ENCODE assay signal across 33 cellular contexts in genomic region chr2:177741866-177742265, GRCh38.
"Had no signal": no experiment of that assay in that cellular context is flagged by ENCODE, and none has a peak within 500 bp of the region (broad histone marks: within the 10 kb centered on the region; RNA-seq: fewer than 3 reads in every experiment).

No MANE protein-coding gene starts in this region.

- H3K4me3 ChIP-seq: adrenal gland, body of pancreas, breast epithelium had no signal

- FAIRE-seq: astrocyte, TTC549 had no signal

- H3K36me3 ChIP-seq: adrenal gland, brain microvascular endothelial cell, breast epithelium had no signal

- H3K4me1 ChIP-seq: body of pancreas, breast epithelium had no signal

- ATAC-seq: activated CD8-positive, alpha-beta T cell treated with anti-CD3 and anti-CD28 coated beads for 36 hours; activated naive CD4-positive, alpha-beta T cell treated with anti-CD3 and anti-CD28 coated beads, Interleukin-2, amount 50 U/mL, for 72 hours; activated T-cell treated with anti-CD3 and anti-CD28 coated beads, Interleukin-2, amount 50 U/mL, for 4 hours; activated T-cell treated with anti-CD3 and anti-CD28 coated beads, Interleukin-2, amount 50 U/mL, for 72 hours; activated T-helper 17 cell treated with anti-CD3 and anti-CD28 coated beads, Interleukin-2, amount 50 U/mL, for 72 hours; body of pancreas had no signal

- DNase-seq: activated B cell treated with CpG ODN at 0.5 μM for 24 hours; activated CD4-positive, alpha-beta memory T cell treated with anti-CD3 and anti-CD28 coated beads for 36 hours; activated CD4-positive, alpha-beta T cell treated with anti-CD3 and anti-CD28 coated beads for 4 hours; activated CD4-positive, alpha-beta T cell treated with anti-CD3 and anti-CD28 coated beads, Interleukin-2, amount 10 ng/mL, durations not matched to agents 24 days and 14 days; activated CD4-positive, alpha-beta T cell treated with anti-CD3 and anti-CD28 coated beads, Interleukin-2, amount 50 U/mL, for 1 hour; activated CD4-positive, alpha-beta T cell treated with anti-CD3 and anti-CD28 coated beads, Interleukin-2, amount 50 U/mL, for 4 hours; activated CD4-positive, CD25-positive, alpha-beta regulatory T cell treated with anti-CD3 and anti-CD28 coated beads, Interleukin-2, amount 50 U/mL, for 72 hours; activated CD8-positive, alpha-beta memory T cell treated with anti-CD3 and anti-CD28 coated beads, Interleukin-2, amount 50 U/mL, for 4 hours; activated CD8-positive, alpha-beta T cell treated with anti-CD3 and anti-CD28 coated beads for 36 hours; activated effector memory CD4-positive, alpha-beta T cell treated with anti-CD3 and anti-CD28 coated beads, Interleukin-2, amount 50 U/mL, for 16 hours; activated gamma-delta T cell treated with Interleukin-2 at 50 U/mL for 16 hours; activated naive CD4-positive, alpha-beta T cell; activated naive CD4-positive, alpha-beta T cell treated with anti-CD3 and anti-CD28 coated beads for 36 hours; activated naive CD4-positive, alpha-beta T cell treated with anti-CD3 and anti-CD28 coated beads, Interleukin-2, amount 50 U/mL, for 16 hours; activated naive CD8-positive, alpha-beta T cell treated with anti-CD3 and anti-CD28 coated beads for 36 hours; activated T-cell treated with anti-CD3 and anti-CD28 coated beads for 4 hours; activated T-cell treated with anti-CD3 and anti-CD28 coated beads, Interleukin-2, amount 50 U/mL, for 1 hour; activated T-cell treated with anti-CD3 and anti-CD28 coated beads, Interleukin-2, amount 50 U/mL, for 4 hours; activated T-cell treated with anti-CD3 and anti-CD28 coated beads, Interleukin-2, amount 50 U/mL, for 72 hours; adrenal gland; amniotic stem cell; aorta; body of pancreas; brain microvascular endothelial cell; central memory CD4-positive, alpha-beta T cell; T-helper 2 cell; T-helper 9 cell had no signal

- H3K27ac ChIP-seq: body of pancreas, brain microvascular endothelial cell, breast epithelium, VCaP had no signal

- H3K27me3 ChIP-seq: adrenal gland, body of pancreas, brain microvascular endothelial cell, breast epithelium had no signal

- H3K9me3 ChIP-seq: adrenal gland, body of pancreas, breast epithelium had no signal
